10 cellular contexts compared by ENCODE assay signal in the genomic region with DNA sequence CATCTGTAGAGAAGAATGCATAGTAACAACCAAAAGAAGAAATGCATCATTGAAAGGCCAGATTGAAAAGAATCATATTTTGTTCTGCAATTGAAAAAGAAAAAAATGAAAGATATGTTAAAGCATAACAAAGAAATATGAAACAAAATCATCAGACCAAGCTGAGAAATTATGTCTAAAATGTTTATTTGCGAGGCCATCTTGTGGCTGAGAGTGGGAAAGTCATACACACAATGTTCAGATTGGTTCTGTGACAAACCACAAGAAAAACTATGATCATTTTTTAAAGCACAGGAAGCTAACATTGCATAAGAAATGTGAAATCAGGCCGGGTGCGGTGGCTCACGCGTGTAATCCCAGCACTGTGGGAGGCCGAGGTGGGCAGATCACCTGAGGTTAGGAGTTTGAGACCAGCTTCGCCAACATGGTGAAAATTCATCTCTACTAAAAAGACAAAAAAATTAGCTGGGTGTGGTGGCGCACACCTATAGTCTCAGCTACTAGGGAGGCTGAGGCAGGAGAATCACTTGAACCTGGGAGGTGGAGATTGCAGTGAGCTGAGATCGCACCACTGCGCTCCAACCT. TPM values are rescaled to one million over a fixed set of nuclear protein-coding genes. Genes with fewer than 3 reads are reported as not detected.
DNase-seq lines count a peak whose midpoint lies in the region; ATAC-seq and TF ChIP-seq lines count a peak whose summit lies in the region.
"Had no signal": no experiment of that assay in that cellular context is flagged by ENCODE, and none has a peak within 500 bp of the region (broad histone marks: within the 10 kb centered on the region; RNA-seq: fewer than 3 reads in every experiment).

No MANE protein-coding gene starts in this region.

- no peaks in the 10 kb centered on the region for H4K20me1 ChIP-seq in DOHH2 (ENCODE audit: control insufficient read depth, insufficient read depth, low read depth, low read length)

- TF ChIP-seq EP300 in sigmoid colon (IDR thresholded peaks at IDR 0.05) = no peak

- in situ Hi-C loops in astrocyte of the cerebellum (cut with HindIII; ENCODE audit: low sequenced_read_pairs) = no loop called here

- H3K4me2 ChIP-seq in DOHH2 (ENCODE audit: low read length) = no peak overlapping the region

- peak; percentile 8 for DNase-seq in HT-29 (ENCODE audit: low spot score)
- no peak for DNase-seq in astrocyte of the cerebellum (ENCODE audit: low read depth)
- peak; percentile 10 for DNase-seq in midbrain (lab: John Stamatoyannopoulos, UW)
- no peak for DNase-seq in activated effector memory CD4-positive, alpha-beta T cell treated with Interleukin-2 at 50 U/mL for 16 hours
- no peak for DNase-seq in GOT3 (lab: John Stamatoyannopoulos, UW)
- DNase-seq in sigmoid colon = no peak

- H3K79me2 ChIP-seq in DOHH2 (ENCODE audit: control insufficient read depth, low read length) = no peaks in the 10 kb centered on the region

- no peak for TF ChIP-seq POLR2A in sigmoid colon (IDR thresholded peaks at IDR 0.05)

- H3K27me3 ChIP-seq in DOHH2 (ENCODE audit: control insufficient read depth, low read length) (no peaks in the 10 kb centered on the region), sigmoid colon (peaks cover 0 to 5% (median 0%) of the 10 kb centered on the region in 3 donors)

- H3K4me3 ChIP-seq in DOHH2 (ENCODE audit: low read length) (no peak overlapping the region), astrocyte of the cerebellum (ENCODE audit: low read depth, low read length) (no peak overlapping the region), sigmoid colon (no peak overlapping the region)

- H3K4me1 ChIP-seq in DOHH2 (ENCODE audit: control insufficient read depth, low read length) (no peaks in the 10 kb centered on the region), sigmoid colon (no peaks in the 10 kb centered on the region)

- H3K9me3 ChIP-seq in DOHH2 (ENCODE audit: control insufficient read depth, insufficient read depth, low read length) (no peaks in the 10 kb centered on the region), sigmoid colon (no peaks in the 10 kb centered on the region)

- ATAC-seq in GM21717 (IDR thresholded peaks at IDR 0.05; ENCODE audit: unreplicated experiment) = no peak

- intact Hi-C loops in sigmoid colon (cut with DNase I) = no loop called here

- TF ChIP-seq CTCF in DOHH2 (IDR thresholded peaks at IDR 0.05; ENCODE audit: low read depth, low read length, poor library complexity, severe bottlenecking) = peak; percentile 58
- peak; percentile 63 for TF ChIP-seq CTCF in astrocyte of the cerebellum (IDR thresholded peaks at IDR 0.05; ENCODE audit: low read depth, low read length, missing control alignments)
- TF ChIP-seq CTCF in sigmoid colon (IDR thresholded peaks at IDR 0.05) = no peak

- H3K9me2 ChIP-seq in DOHH2 (replicated peaks; ENCODE audit: control insufficient read depth, low read length) = no peaks in the 10 kb centered on the region

- H3K36me3 ChIP-seq in DOHH2 (ENCODE audit: control insufficient read depth, low read length) = no peaks in the 10 kb centered on the region
- H3K36me3 ChIP-seq in sigmoid colon = no peaks in the 10 kb centered on the region

- no peak overlapping the region for H3K27ac ChIP-seq in DOHH2 (ENCODE audit: low read depth, low read length)
- H3K27ac ChIP-seq in sigmoid colon = no peak overlapping the region

- 64 to 75% methylated on average over 10 of the region's 10 CpGs for WGBS in sigmoid colon, 2 donors

- no peaks in the 10 kb centered on the region for H3F3A ChIP-seq in DOHH2 (ENCODE audit: control insufficient read depth, insufficient read depth)

RNA-seq across cellular contexts. Expression of a gene that starts 36.6 kb away (rescaled TPM):
- not detected in 2 replicates for total RNA-seq in HT-29 (2014; rRNA removed; shearing (Covaris generic))
- 1 to 10 TPM in 3 of 4 donors, not detected in 1; 2.5 to 4.6 (median 2.5) TPM for total RNA-seq in sigmoid colon
- 1 to 10 TPM in 1 of 3 donors, under 1 TPM in 1, not detected in 1; 0.03 to 1.8 TPM for polyA plus RNA-seq in sigmoid colon
- total RNA-seq: T-helper 2 cell treated with Interferon-gamma antibody and Interleukin-4, amounts not matched to agents 100 ng/mL and 5 ng/mL, for 36 hours had no signal
- polyA plus RNA-seq: esophagus had no signal

Comparison
In these comparisons a context has a peak if more than half of its experiments do, and no peak if none do; other contexts are left out.
1. CTCF ChIP-seq: peak in DOHH2 (single experiment) and astrocyte of the cerebellum (single experiment); none in sigmoid colon (0 of 4).
2. DNase-seq: peak in HT-29 (single experiment) and midbrain (single experiment); none in astrocyte of the cerebellum (single experiment), activated effector memory CD4-positive, alpha-beta T cell treated with Interleukin-2 at 50 U/mL for 16 hours (single experiment), GOT3 (single experiment) and sigmoid colon (single experiment).